ENCODE assay signal across 18 cellular contexts in the genomic region with DNA sequence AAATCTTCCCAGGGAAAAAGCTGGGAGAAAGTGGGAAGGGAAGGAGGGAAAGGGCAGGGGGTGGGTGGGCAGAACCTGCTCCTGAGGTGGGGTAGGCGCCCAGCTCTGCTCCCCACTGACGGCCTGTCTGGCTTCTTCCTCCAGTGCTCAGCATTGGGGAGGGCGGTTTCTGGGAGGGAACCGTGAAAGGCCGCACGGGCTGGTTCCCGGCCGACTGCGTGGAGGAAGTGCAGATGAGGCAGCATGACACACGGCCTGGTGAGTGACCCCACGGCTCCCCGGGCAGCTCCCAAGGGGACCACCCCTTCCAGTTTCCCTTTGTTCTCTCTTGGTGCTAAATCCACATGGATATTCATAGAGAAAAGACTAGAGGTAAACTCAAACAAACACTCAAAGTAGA. TPM values are rescaled to one million over a fixed set of nuclear protein-coding genes. Genes with fewer than 3 reads are reported as not detected.
DNase-seq lines count a peak whose midpoint lies in the region; ATAC-seq and TF ChIP-seq lines count a peak whose summit lies in the region.
"Had no signal": no experiment of that assay in that cellular context is flagged by ENCODE, and none has a peak within 500 bp of the region (broad histone marks: within the 10 kb centered on the region; RNA-seq: fewer than 3 reads in every experiment).

No MANE protein-coding gene starts in this region.

- H3K27ac Mint-ChIP-seq in activated CD4-positive, alpha-beta T cell treated with anti-CD3 and anti-CD28 coated beads for 36 hours = no peak overlapping the region
- peak overlapping the region; percentile 15 for H3K27ac Mint-ChIP-seq in stimulated activated naive B cell treated with anti-CD40 and anti-IgM and Interleukin-4, amounts not matched to agents 10 μg/mL and 1 μg/mL and 100 μg/mL, for 72 hours
- H3K27ac Mint-ChIP-seq: activated CD8-positive, alpha-beta T cell treated with anti-CD3 and anti-CD28 coated beads, Interleukin-2, amount 10 ng/mL, durations not matched to agents 7 days and 5 days; CD14-positive monocyte; naive thymus-derived CD4-positive, alpha-beta T cell had no signal

- DNase-seq in activated CD4-positive, alpha-beta T cell treated with anti-CD3 and anti-CD28 coated beads for 36 hours = peak; percentile 3
- no peak for DNase-seq in activated CD4-positive, alpha-beta T cell treated with anti-CD3 and anti-CD28 coated beads for 48 hours
- no peak for DNase-seq in epithelial cell of proximal tubule (ENCODE audit: low read depth)
- peak; percentile 47 to 71 for DNase-seq in lung microvascular endothelial cell (ENCODE audit: low read depth in 2 of 2)
- no peak for DNase-seq in stimulated activated naive B cell treated with anti-CD40 and anti-IgM and Interleukin-4, amounts not matched to agents 10 μg/mL and 1 μg/mL and 100 μg/mL, for 72 hours
- DNase-seq in thyroid gland = no peak
- no peak for DNase-seq in activated CD4-positive, alpha-beta T cell treated with anti-CD3 and anti-CD28 coated beads for 1 hour
- DNase-seq: 8988T; activated CD8-positive, alpha-beta T cell treated with anti-CD3 and anti-CD28 coated beads, Interleukin-2, amount 10 ng/mL, durations not matched to agents 7 days and 5 days; DMS53; hypothalamus; naive thymus-derived CD4-positive, alpha-beta T cell; NCI-H1694; upper lobe of left lung had no signal

- H3K36me3 Mint-ChIP-seq in activated CD4-positive, alpha-beta T cell treated with anti-CD3 and anti-CD28 coated beads for 36 hours (ENCODE audit: low read depth) = no peaks in the 10 kb centered on the region
- no peaks in the 10 kb centered on the region for H3K36me3 Mint-ChIP-seq in stimulated activated naive B cell treated with anti-CD40 and anti-IgM and Interleukin-4, amounts not matched to agents 10 μg/mL and 1 μg/mL and 100 μg/mL, for 72 hours
- H3K36me3 Mint-ChIP-seq: CD14-positive monocyte; naive thymus-derived CD4-positive, alpha-beta T cell had no signal

- TF ChIP-seq POLR2A in thyroid gland (IDR thresholded peaks at IDR 0.05) = no peak

- no peak for ATAC-seq in activated CD4-positive, alpha-beta T cell treated with anti-CD3 and anti-CD28 coated beads for 36 hours
- no peak for ATAC-seq in stimulated activated naive B cell treated with anti-CD40 and anti-IgM and Interleukin-4, amounts not matched to agents 10 μg/mL and 1 μg/mL and 100 μg/mL, for 72 hours (replicated peaks)
- ATAC-seq in HG03432 (IDR thresholded peaks at IDR 0.05; ENCODE audit: unreplicated experiment) = no peak
- ATAC-seq: activated CD8-positive, alpha-beta T cell treated with anti-CD3 and anti-CD28 coated beads, Interleukin-2, amount 10 ng/mL, durations not matched to agents 7 days and 5 days; naive thymus-derived CD4-positive, alpha-beta T cell had no signal

- CTCF ChIA-PET in activated CD4-positive, alpha-beta T cell treated with anti-CD3 and anti-CD28 coated beads for 36 hours (lab: Charles Lee) = no interaction called here

- 83 to 84% methylated on average over 12 of the region's 12 CpGs for WGBS in thyroid gland, 2 donors

- no peaks in the 10 kb centered on the region for H3K9me3 ChIP-seq in thyroid gland
- H3K9me3 ChIP-seq: ascending aorta, upper lobe of left lung had no signal

- intact Hi-C loops in activated CD4-positive, alpha-beta T cell treated with anti-CD3 and anti-CD28 coated beads for 36 hours (cut with DNase I, micrococcal nuclease) = no loop called here
- intact Hi-C loops in thyroid gland (cut with DNase I) = no loop called here

- TF ChIP-seq CTCF in epithelial cell of proximal tubule (conservative IDR thresholded peaks at IDR 0.05; ENCODE audit: low read depth, low read length) (no peak), thyroid gland (IDR thresholded peaks at IDR 0.05) (no peak)

- H3K4me1 Mint-ChIP-seq in activated CD4-positive, alpha-beta T cell treated with anti-CD3 and anti-CD28 coated beads for 36 hours = peaks cover 14% of the 10 kb centered on the region
- peaks cover 0 to 4% of the 10 kb centered on the region in 2 donors for H3K4me1 Mint-ChIP-seq in stimulated activated naive B cell treated with anti-CD40 and anti-IgM and Interleukin-4, amounts not matched to agents 10 μg/mL and 1 μg/mL and 100 μg/mL, for 72 hours
- H3K4me1 Mint-ChIP-seq: CD14-positive monocyte had no signal

- H3K9me3 Mint-ChIP-seq in activated CD4-positive, alpha-beta T cell treated with anti-CD3 and anti-CD28 coated beads for 36 hours (ENCODE audit: low read depth) = no peaks in the 10 kb centered on the region
- H3K9me3 Mint-ChIP-seq in stimulated activated naive B cell treated with anti-CD40 and anti-IgM and Interleukin-4, amounts not matched to agents 10 μg/mL and 1 μg/mL and 100 μg/mL, for 72 hours = no peaks in the 10 kb centered on the region
- H3K9me3 Mint-ChIP-seq: CD14-positive monocyte had no signal

- POLR2A ChIA-PET in activated CD4-positive, alpha-beta T cell treated with anti-CD3 and anti-CD28 coated beads for 36 hours (lab: Charles Lee) = no interaction called here

- peaks cover 15 to 18% of the 10 kb centered on the region in 2 donors for H3K4me1 ChIP-seq in thyroid gland
- H3K4me1 ChIP-seq: ascending aorta had no signal

- peaks cover 2% of the 10 kb centered on the region for H3K27me3 Mint-ChIP-seq in activated CD4-positive, alpha-beta T cell treated with anti-CD3 and anti-CD28 coated beads for 36 hours
- H3K27me3 Mint-ChIP-seq in stimulated activated naive B cell treated with anti-CD40 and anti-IgM and Interleukin-4, amounts not matched to agents 10 μg/mL and 1 μg/mL and 100 μg/mL, for 72 hours = peaks cover 14 to 15% of the 10 kb centered on the region in 2 donors

- peak overlapping the region; percentile 58 for H3K4me3 ChIP-seq in epithelial cell of proximal tubule (ENCODE audit: low read depth, low read length)
- H3K4me3 ChIP-seq in thyroid gland (replicated peaks in 1 of 3) = no peak overlapping the region

- no peaks in the 10 kb centered on the region for H3K27me3 ChIP-seq in thyroid gland
- H3K27me3 ChIP-seq: ascending aorta, upper lobe of left lung had no signal

- H3K36me3 ChIP-seq in thyroid gland = no peaks in the 10 kb centered on the region
- H3K36me3 ChIP-seq: ascending aorta had no signal

- H3K4me3 Mint-ChIP-seq in activated CD4-positive, alpha-beta T cell treated with anti-CD3 and anti-CD28 coated beads for 36 hours = no peak overlapping the region
- no peak overlapping the region for H3K4me3 Mint-ChIP-seq in stimulated activated naive B cell treated with anti-CD40 and anti-IgM and Interleukin-4, amounts not matched to agents 10 μg/mL and 1 μg/mL and 100 μg/mL, for 72 hours
- H3K4me3 Mint-ChIP-seq: activated CD8-positive, alpha-beta T cell treated with anti-CD3 and anti-CD28 coated beads, Interleukin-2, amount 10 ng/mL, durations not matched to agents 7 days and 5 days; CD14-positive monocyte had no signal

- no peak overlapping the region for H3K27ac ChIP-seq in thyroid gland
- H3K27ac ChIP-seq: ascending aorta had no signal

RNA-seq across cellular contexts. Expression of a gene that starts 25.9 kb away (rescaled TPM):
- under 1 TPM; 0.14 to 0.16 TPM for total RNA-seq in activated CD4-positive, alpha-beta T cell treated with anti-CD3 and anti-CD28 coated beads for 36 hours
- total RNA-seq in epithelial cell of proximal tubule = 1.4 and 3.6 TPM in 2 replicates
- total RNA-seq in lung microvascular endothelial cell = 7.6 and 11.5 TPM in 2 replicates
- 10 to 100 TPM; 11.5 to 23.0 (median 17.7) TPM for total RNA-seq in thyroid gland

RNA-seq across cellular contexts. Expression of a gene that starts 39.5 kb away (rescaled TPM):
- total RNA-seq in activated CD4-positive, alpha-beta T cell treated with anti-CD3 and anti-CD28 coated beads for 36 hours = not detected
- total RNA-seq in epithelial cell of proximal tubule (not detected in 2 replicates), lung microvascular endothelial cell (under 0.01 and 0.20 TPM in 2 replicates), thyroid gland (1 to 10 TPM in 1 of 4 donors, under 1 TPM in 1, not detected in 2; 0.27 to 1.4 TPM)
- total RNA-seq: activated CD8-positive, alpha-beta T cell treated with anti-CD3 and anti-CD28 coated beads, Interleukin-2, amount 10 ng/mL, durations not matched to agents 7 days and 5 days; ascending aorta; LHCN-M2; naive thymus-derived CD4-positive, alpha-beta T cell had no signal

Comparison
In these comparisons a context has a peak if more than half of its experiments do, and no peak if none do; other contexts are left out.
1. DNase-seq: peak in activated CD4-positive, alpha-beta T cell treated with anti-CD3 and anti-CD28 coated beads for 36 hours (single experiment) and lung microvascular endothelial cell (2 of 2); none in activated CD4-positive, alpha-beta T cell treated with anti-CD3 and anti-CD28 coated beads for 48 hours (single experiment), epithelial cell of proximal tubule (single experiment), stimulated activated naive B cell treated with anti-CD40 and anti-IgM and Interleukin-4, amounts not matched to agents 10 μg/mL and 1 μg/mL and 100 μg/mL, for 72 hours (single experiment), thyroid gland (0 of 2) and activated CD4-positive, alpha-beta T cell treated with anti-CD3 and anti-CD28 coated beads for 1 hour (single experiment).